In the genomic region with DNA sequence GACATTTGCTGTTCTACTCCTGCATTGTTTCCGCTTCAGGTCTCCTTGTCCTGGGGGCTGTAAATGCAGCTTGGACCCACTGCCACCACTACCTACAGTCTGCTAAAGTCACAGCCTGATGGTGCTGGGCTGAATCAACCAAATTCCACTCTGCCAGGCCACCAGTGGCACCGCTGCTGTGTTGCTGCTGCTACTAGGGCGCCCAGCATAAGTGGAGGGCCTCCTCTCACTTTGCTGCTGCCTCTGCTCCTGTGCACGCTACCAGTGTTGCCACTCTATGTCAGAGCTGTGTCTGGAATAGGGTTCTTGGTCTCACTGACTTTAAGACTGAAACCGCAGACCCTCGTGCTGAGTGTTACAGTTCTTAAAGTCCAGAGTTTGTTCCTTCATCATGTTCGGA, we compare ENCODE assay signal across 1 cellular context.
TF ChIP-seq lines count a peak whose summit lies in the region.

No MANE protein-coding gene starts in this region.

TF ChIP-seq in HCT116, 20 proteins besides CTCF, POLR2A, EP300 and RAD21 (continued from another document):
- TF ChIP-seq YY1 (IDR thresholded peaks at IDR 0.05; ENCODE audit: extremely low read depth, insufficient replicate concordance, low read depth, low read length), result no peak
- no peak for TF ChIP-seq ZNF274 (IDR thresholded peaks at IDR 0.05; ENCODE audit: low read depth, low read length)
- TF ChIP-seq EZH2 (IDR thresholded peaks at IDR 0.05), result no peak
- TF ChIP-seq CEBPB (IDR thresholded peaks at IDR 0.05; ENCODE audit: low read depth), result no peak
- no peak for TF ChIP-seq EGR1 (IDR thresholded peaks at IDR 0.05; ENCODE audit: low read depth)
- no peak for TF ChIP-seq SIN3A (IDR thresholded peaks at IDR 0.05; ENCODE audit: low read depth)
- TF ChIP-seq SRF (IDR thresholded peaks at IDR 0.05; ENCODE audit: low read depth), result no peak
- no peak for TF ChIP-seq CBX3 (IDR thresholded peaks at IDR 0.05; ENCODE audit: low read depth)
- TF ChIP-seq ZFX (IDR thresholded peaks at IDR 0.05), result no peak
- TF ChIP-seq EZH2phosphoT487 (IDR thresholded peaks at IDR 0.05; ENCODE audit: borderline replicate concordance), result no peak
- no peak for TF ChIP-seq ELF1 (IDR thresholded peaks at IDR 0.05; ENCODE audit: borderline replicate concordance, low read depth)
- TF ChIP-seq, protein P1, sequence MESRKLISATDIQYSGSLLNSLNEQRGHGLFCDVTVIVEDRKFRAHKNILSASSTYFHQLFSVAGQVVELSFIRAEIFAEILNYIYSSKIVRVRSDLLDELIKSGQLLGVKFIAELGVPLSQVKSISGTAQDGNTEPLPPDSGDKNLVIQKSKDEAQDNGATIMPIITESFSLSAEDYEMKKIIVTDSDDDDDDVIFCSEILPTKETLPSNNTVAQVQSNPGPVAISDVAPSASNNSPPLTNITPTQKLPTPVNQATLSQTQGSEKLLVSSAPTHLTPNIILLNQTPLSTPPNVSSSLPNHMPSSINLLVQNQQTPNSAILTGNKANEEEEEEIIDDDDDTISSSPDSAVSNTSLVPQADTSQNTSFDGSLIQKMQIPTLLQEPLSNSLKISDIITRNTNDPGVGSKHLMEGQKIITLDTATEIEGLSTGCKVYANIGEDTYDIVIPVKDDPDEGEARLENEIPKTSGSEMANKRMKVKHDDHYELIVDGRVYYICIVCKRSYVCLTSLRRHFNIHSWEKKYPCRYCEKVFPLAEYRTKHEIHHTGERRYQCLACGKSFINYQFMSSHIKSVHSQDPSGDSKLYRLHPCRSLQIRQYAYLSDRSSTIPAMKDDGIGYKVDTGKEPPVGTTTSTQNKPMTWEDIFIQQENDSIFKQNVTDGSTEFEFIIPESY (IDR thresholded peaks at IDR 0.05; ENCODE audit: extremely low read depth, insufficient replicate concordance, low read length), result no peak
- no peak for TF ChIP-seq SP1 (IDR thresholded peaks at IDR 0.05; ENCODE audit: low read depth)
- TF ChIP-seq TCF7L2 (IDR thresholded peaks at IDR 0.05; ENCODE audit: borderline replicate concordance, extremely low read depth, insufficient read depth, insufficient read length), result no peak
- TF ChIP-seq, protein P2, sequence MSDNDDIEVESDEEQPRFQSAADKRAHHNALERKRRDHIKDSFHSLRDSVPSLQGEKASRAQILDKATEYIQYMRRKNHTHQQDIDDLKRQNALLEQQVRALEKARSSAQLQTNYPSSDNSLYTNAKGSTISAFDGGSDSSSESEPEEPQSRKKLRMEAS (IDR thresholded peaks at IDR 0.05), result no peak
